ENCODE assay signal across 38 cellular contexts in the genomic region with DNA sequence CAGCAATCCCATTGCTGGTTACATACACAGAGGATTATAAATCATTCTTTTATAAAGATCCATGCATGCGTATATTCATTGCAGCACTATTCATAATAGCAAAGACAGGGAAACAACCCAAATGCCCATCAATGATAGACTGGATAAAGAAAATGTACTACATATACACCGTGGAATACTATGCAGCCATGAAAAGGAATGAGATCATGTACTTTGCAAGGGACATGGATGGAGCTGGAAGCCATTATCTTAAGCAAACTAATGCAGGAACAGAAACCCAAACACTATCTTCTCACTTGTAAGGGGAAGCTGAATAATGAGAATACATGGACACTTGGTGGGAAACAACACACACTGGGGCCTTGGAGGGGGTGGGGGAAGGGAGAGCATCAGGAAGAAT.
"Had no signal": no experiment of that assay in that cellular context is flagged by ENCODE, and none has a peak within 500 bp of the region (broad histone marks: within the 10 kb centered on the region; RNA-seq: fewer than 3 reads in every experiment).

No MANE protein-coding gene starts in this region.

- H3K4me3 Mint-ChIP-seq: activated B cell treated with CpG ODN at 0.5 μM for 24 hours; activated CD4-positive, alpha-beta memory T cell treated with anti-CD3 and anti-CD28 coated beads, Interleukin-2, amount 10 ng/mL, durations not matched to agents 7 days and 5 days; activated CD4-positive, alpha-beta T cell treated with anti-CD3 and anti-CD28 coated beads for 36 hours; activated CD4-positive, alpha-beta T cell treated with anti-CD3 and anti-CD28 coated beads, Interleukin-2, amount 10 ng/mL, durations not matched to agents 7 days and 5 days; activated CD8-positive, alpha-beta memory T cell treated with anti-CD3 and anti-CD28 coated beads, Interleukin-2, amount 10 ng/mL, durations not matched to agents 7 days and 5 days; activated CD8-positive, alpha-beta T cell treated with anti-CD3 and anti-CD28 coated beads, Interleukin-2, amount 10 ng/mL, durations not matched to agents 7 days and 5 days; activated naive CD4-positive, alpha-beta T cell treated with anti-CD3 and anti-CD28 coated beads, Interleukin-2, amount 10 ng/mL, durations not matched to agents 7 days and 5 days; activated naive CD4-positive, alpha-beta T cell treated with anti-CD3 and anti-CD28 coated beads, Interleukin-2, amount 50 U/mL, for 24 hours; activated naive CD8-positive, alpha-beta T cell; activated naive CD8-positive, alpha-beta T cell treated with anti-CD3 and anti-CD28 coated beads, Interleukin-2, amount 10 ng/mL, durations not matched to agents 7 days and 5 days; activated naive CD8-positive, alpha-beta T cell treated with anti-CD3 and anti-CD28 coated beads, Interleukin-2, amount 50 U/mL, for 24 hours; activated T-cell treated with anti-CD3 and anti-CD28 coated beads, Interleukin-2, amount 50 U/mL, for 24 hours; brain; central memory CD8-positive, alpha-beta T cell; T-helper 1 cell treated with Interleukin-12 subunit alpha and Interleukin-12 subunit beta and Interleukin-4 antibody, amounts not matched to agents 30 μg/mL and 1 μg/mL, for 36 hours; T-helper 2 cell treated with Interferon-gamma antibody and Interleukin-4, amounts not matched to agents 5 μg/mL and 100 μg/mL, for 36 hours had no signal

- ATAC-seq: activated CD4-positive, alpha-beta T cell treated with anti-CD3 and anti-CD28 coated beads for 36 hours; activated CD8-positive, alpha-beta memory T cell treated with anti-CD3 and anti-CD28 coated beads, Interleukin-2, amount 10 ng/mL, durations not matched to agents 7 days and 5 days; activated CD8-positive, alpha-beta T cell treated with anti-CD3 and anti-CD28 coated beads, Interleukin-2, amount 10 ng/mL, durations not matched to agents 7 days and 5 days; activated naive CD8-positive, alpha-beta T cell treated with anti-CD3 and anti-CD28 coated beads, Interleukin-2, amount 50 U/mL, for 24 hours had no signal

- H3K27me3 ChIP-seq: ascending aorta, cardiac muscle cell had no signal

- H3K4me1 ChIP-seq: ascending aorta had no signal

- H3K27ac Mint-ChIP-seq: activated B cell treated with CpG ODN at 0.5 μM for 24 hours; activated CD4-positive, alpha-beta memory T cell treated with anti-CD3 and anti-CD28 coated beads, Interleukin-2, amount 10 ng/mL, durations not matched to agents 7 days and 5 days; activated CD4-positive, alpha-beta T cell treated with anti-CD3 and anti-CD28 coated beads for 36 hours; activated CD4-positive, alpha-beta T cell treated with anti-CD3 and anti-CD28 coated beads, Interleukin-2, amount 10 ng/mL, durations not matched to agents 7 days and 5 days; activated CD8-positive, alpha-beta memory T cell treated with anti-CD3 and anti-CD28 coated beads, Interleukin-2, amount 10 ng/mL, durations not matched to agents 7 days and 5 days; activated CD8-positive, alpha-beta T cell treated with anti-CD3 and anti-CD28 coated beads, Interleukin-2, amount 10 ng/mL, durations not matched to agents 7 days and 5 days; activated naive CD4-positive, alpha-beta T cell treated with anti-CD3 and anti-CD28 coated beads, Interleukin-2, amount 10 ng/mL, durations not matched to agents 7 days and 5 days; activated naive CD4-positive, alpha-beta T cell treated with anti-CD3 and anti-CD28 coated beads, Interleukin-2, amount 50 U/mL, for 24 hours; activated naive CD8-positive, alpha-beta T cell; activated naive CD8-positive, alpha-beta T cell treated with anti-CD3 and anti-CD28 coated beads, Interleukin-2, amount 10 ng/mL, durations not matched to agents 7 days and 5 days; activated naive CD8-positive, alpha-beta T cell treated with anti-CD3 and anti-CD28 coated beads, Interleukin-2, amount 50 U/mL, for 24 hours; activated T-cell treated with anti-CD3 and anti-CD28 coated beads, Interleukin-2, amount 50 U/mL, for 24 hours; activated T-helper 2 cell treated with anti-CD3 and anti-CD28 coated beads, Interferon-gamma antibody, Interleukin-2, Interleukin-4, amounts not matched to agents 10 μg/mL and 5 μg/mL and 100 μg/mL, durations not matched to agents 14 hours and 24 hours and 36 hours; brain; T-helper 1 cell treated with Interleukin-12 subunit alpha and Interleukin-12 subunit beta and Interleukin-4 antibody, amounts not matched to agents 30 μg/mL and 1 μg/mL, for 36 hours; T-helper 2 cell treated with Interferon-gamma antibody and Interleukin-4, amounts not matched to agents 5 μg/mL and 100 μg/mL, for 36 hours had no signal

- H3K9me3 ChIP-seq: ascending aorta had no signal

- DNase-seq: activated B cell treated with CpG ODN at 0.5 μM for 24 hours; activated CD4-positive, alpha-beta memory T cell treated with anti-CD3 and anti-CD28 coated beads, Interleukin-2, amount 10 ng/mL, durations not matched to agents 7 days and 5 days; activated CD4-positive, alpha-beta T cell treated with anti-CD3 and anti-CD28 coated beads for 1 hour; activated CD4-positive, alpha-beta T cell treated with anti-CD3 and anti-CD28 coated beads for 36 hours; activated CD4-positive, alpha-beta T cell treated with anti-CD3 and anti-CD28 coated beads for 48 hours; activated CD4-positive, alpha-beta T cell treated with anti-CD3 and anti-CD28 coated beads, Interleukin-2, amount 10 ng/mL, durations not matched to agents 7 days and 5 days; activated CD4-positive, alpha-beta T cell treated with anti-CD3 and anti-CD28 coated beads, Interleukin-2, amount 50 U/mL, for 48 hours; activated CD8-positive, alpha-beta memory T cell treated with anti-CD3 and anti-CD28 coated beads for 24 hours; activated CD8-positive, alpha-beta memory T cell treated with anti-CD3 and anti-CD28 coated beads, Interleukin-2, amount 10 ng/mL, durations not matched to agents 7 days and 5 days; activated CD8-positive, alpha-beta memory T cell treated with anti-CD3 and anti-CD28 coated beads, Interleukin-2, amount 50 U/mL, for 48 hours; activated CD8-positive, alpha-beta T cell treated with anti-CD3 and anti-CD28 coated beads, Interleukin-2, amount 10 ng/mL, durations not matched to agents 7 days and 5 days; activated effector memory CD4-positive, alpha-beta T cell treated with Interleukin-2 at 50 U/mL for 16 hours; activated gamma-delta T cell; activated naive CD4-positive, alpha-beta T cell treated with anti-CD3 and anti-CD28 coated beads, Interleukin-2, amount 10 ng/mL, durations not matched to agents 7 days and 5 days; activated naive CD4-positive, alpha-beta T cell treated with Interleukin-2 at 50 U/mL for 16 hours; activated naive CD8-positive, alpha-beta T cell treated with anti-CD3 and anti-CD28 coated beads, Interleukin-2, amount 10 ng/mL, durations not matched to agents 7 days and 5 days; activated naive CD8-positive, alpha-beta T cell treated with anti-CD3 and anti-CD28 coated beads, Interleukin-2, amount 50 U/mL, for 24 hours; activated T-cell treated with anti-CD3 and anti-CD28 coated beads, Interleukin-2, amount 50 U/mL, for 24 hours; activated T-cell treated with anti-CD3 and anti-CD28 coated beads, Interleukin-2, amount 50 U/mL, for 48 hours; amygdala; anterior cingulate cortex; caudate nucleus; cerebellar nuclear complex; T-helper 1 cell; T-helper 2 cell; T-helper 9 cell had no signal

- H3K4me3 ChIP-seq: ascending aorta, cardiac muscle cell had no signal

- H3K9me3 Mint-ChIP-seq: activated B cell treated with CpG ODN at 0.5 μM for 24 hours; activated naive CD4-positive, alpha-beta T cell treated with anti-CD3 and anti-CD28 coated beads, Interleukin-2, amount 50 U/mL, for 24 hours had no signal

- H3K4me1 Mint-ChIP-seq: activated B cell treated with CpG ODN at 0.5 μM for 24 hours; activated CD4-positive, alpha-beta memory T cell treated with anti-CD3 and anti-CD28 coated beads, Interleukin-2, amount 10 ng/mL, durations not matched to agents 7 days and 5 days; activated CD4-positive, alpha-beta T cell treated with anti-CD3 and anti-CD28 coated beads for 36 hours; activated CD4-positive, alpha-beta T cell treated with anti-CD3 and anti-CD28 coated beads, Interleukin-2, amount 10 ng/mL, durations not matched to agents 7 days and 5 days; activated CD8-positive, alpha-beta memory T cell treated with anti-CD3 and anti-CD28 coated beads, Interleukin-2, amount 10 ng/mL, durations not matched to agents 7 days and 5 days; activated naive CD4-positive, alpha-beta T cell treated with anti-CD3 and anti-CD28 coated beads, Interleukin-2, amount 10 ng/mL, durations not matched to agents 7 days and 5 days; activated naive CD4-positive, alpha-beta T cell treated with anti-CD3 and anti-CD28 coated beads, Interleukin-2, amount 50 U/mL, for 24 hours; activated naive CD8-positive, alpha-beta T cell treated with anti-CD3 and anti-CD28 coated beads, Interleukin-2, amount 10 ng/mL, durations not matched to agents 7 days and 5 days; activated naive CD8-positive, alpha-beta T cell treated with anti-CD3 and anti-CD28 coated beads, Interleukin-2, amount 50 U/mL, for 24 hours; central memory CD8-positive, alpha-beta T cell had no signal

- H3K36me3 ChIP-seq: ascending aorta, cardiac muscle cell had no signal

- H3K36me3 Mint-ChIP-seq: activated CD8-positive, alpha-beta memory T cell treated with anti-CD3 and anti-CD28 coated beads, Interleukin-2, amount 10 ng/mL, durations not matched to agents 7 days and 5 days; activated naive CD4-positive, alpha-beta T cell treated with anti-CD3 and anti-CD28 coated beads, Interleukin-2, amount 10 ng/mL, durations not matched to agents 7 days and 5 days; activated naive CD4-positive, alpha-beta T cell treated with anti-CD3 and anti-CD28 coated beads, Interleukin-2, amount 50 U/mL, for 24 hours; activated naive CD8-positive, alpha-beta T cell; activated naive CD8-positive, alpha-beta T cell treated with anti-CD3 and anti-CD28 coated beads, Interleukin-2, amount 10 ng/mL, durations not matched to agents 7 days and 5 days; brain had no signal

- H3K27me3 Mint-ChIP-seq: activated B cell treated with CpG ODN at 0.5 μM for 24 hours; activated CD4-positive, alpha-beta memory T cell treated with anti-CD3 and anti-CD28 coated beads, Interleukin-2, amount 10 ng/mL, durations not matched to agents 7 days and 5 days; activated CD4-positive, alpha-beta T cell treated with anti-CD3 and anti-CD28 coated beads for 36 hours; activated CD4-positive, alpha-beta T cell treated with anti-CD3 and anti-CD28 coated beads, Interleukin-2, amount 10 ng/mL, durations not matched to agents 7 days and 5 days; activated CD8-positive, alpha-beta memory T cell treated with anti-CD3 and anti-CD28 coated beads, Interleukin-2, amount 10 ng/mL, durations not matched to agents 7 days and 5 days; activated naive CD4-positive, alpha-beta T cell treated with anti-CD3 and anti-CD28 coated beads, Interleukin-2, amount 10 ng/mL, durations not matched to agents 7 days and 5 days; activated naive CD4-positive, alpha-beta T cell treated with anti-CD3 and anti-CD28 coated beads, Interleukin-2, amount 50 U/mL, for 24 hours; activated naive CD8-positive, alpha-beta T cell; activated naive CD8-positive, alpha-beta T cell treated with anti-CD3 and anti-CD28 coated beads, Interleukin-2, amount 10 ng/mL, durations not matched to agents 7 days and 5 days; activated naive CD8-positive, alpha-beta T cell treated with anti-CD3 and anti-CD28 coated beads, Interleukin-2, amount 50 U/mL, for 24 hours; activated T-cell treated with anti-CD3 and anti-CD28 coated beads, Interleukin-2, amount 50 U/mL, for 24 hours; central memory CD8-positive, alpha-beta T cell had no signal

- FAIRE-seq: bronchial epithelial cell, TTC549 had no signal

- H3K27ac ChIP-seq: ascending aorta, cardiac muscle cell, VCaP had no signal
